ENCODE assay signal across 1 cellular context in genomic region chr19:40232479-40232878, GRCh38.
A peak's percentile ranks its signal among the peaks of the same experiment; 100 is the strongest.
TF ChIP-seq lines count a peak whose summit lies in the region.

No MANE protein-coding gene starts in this region.

TF ChIP-seq in HepG2, 621 proteins besides CTCF, POLR2A, EP300 and RAD21 (continued from another document and continues in another):
- TF ChIP-seq SP1 (IDR thresholded peaks at IDR 0.05), result no peak
- TF ChIP-seq SP1 (CRISPR knock-in tag; IDR thresholded peaks at IDR 0.05), result peak; percentile 55; the same call in 1 of the 2 replicates
- TF ChIP-seq SALL1 (CRISPR knock-in tag; IDR thresholded peaks at IDR 0.05), result peak; percentile 52; the same call in 1 of the 2 replicates
- TF ChIP-seq PHF20 (CRISPR knock-in tag; IDR thresholded peaks at IDR 0.05), result no peak
- no peak for TF ChIP-seq TFDP1 (CRISPR knock-in tag; IDR thresholded peaks at IDR 0.05; ENCODE audit: borderline replicate concordance)
- no peak for TF ChIP-seq ZMAT3 (CRISPR knock-in tag; conservative IDR thresholded peaks at IDR 0.05)
- TF ChIP-seq ZNF501 (CRISPR knock-in tag; IDR thresholded peaks at IDR 0.05), result no peak
- TF ChIP-seq, protein P1, sequence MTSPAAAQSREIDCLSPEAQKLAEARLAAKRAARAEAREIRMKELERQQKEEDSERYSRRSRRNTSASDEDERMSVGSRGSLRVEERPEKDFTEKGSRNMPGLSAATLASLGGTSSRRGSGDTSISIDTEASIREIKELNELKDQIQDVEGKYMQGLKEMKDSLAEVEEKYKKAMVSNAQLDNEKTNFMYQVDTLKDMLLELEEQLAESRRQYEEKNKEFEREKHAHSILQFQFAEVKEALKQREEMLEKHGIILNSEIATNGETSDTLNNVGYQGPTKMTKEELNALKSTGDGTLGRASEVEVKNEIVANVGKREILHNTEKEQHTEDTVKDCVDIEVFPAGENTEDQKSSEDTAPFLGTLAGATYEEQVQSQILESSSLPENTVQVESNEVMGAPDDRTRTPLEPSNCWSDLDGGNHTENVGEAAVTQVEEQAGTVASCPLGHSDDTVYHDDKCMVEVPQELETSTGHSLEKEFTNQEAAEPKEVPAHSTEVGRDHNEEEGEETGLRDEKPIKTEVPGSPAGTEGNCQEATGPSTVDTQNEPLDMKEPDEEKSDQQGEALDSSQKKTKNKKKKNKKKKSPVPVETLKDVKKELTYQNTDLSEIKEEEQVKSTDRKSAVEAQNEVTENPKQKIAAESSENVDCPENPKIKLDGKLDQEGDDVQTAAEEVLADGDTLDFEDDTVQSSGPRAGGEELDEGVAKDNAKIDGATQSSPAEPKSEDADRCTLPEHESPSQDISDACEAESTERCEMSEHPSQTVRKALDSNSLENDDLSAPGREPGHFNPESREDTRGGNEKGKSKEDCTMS (CRISPR knock-in tag; conservative IDR thresholded peaks at IDR 0.05), result no peak
- no peak for TF ChIP-seq ZNF343 (CRISPR knock-in tag; IDR thresholded peaks at IDR 0.05)
- TF ChIP-seq NRL (CRISPR knock-in tag; IDR thresholded peaks at IDR 0.05; ENCODE audit: borderline replicate concordance), result no peak
- TF ChIP-seq ZKSCAN5 (CRISPR knock-in tag; IDR thresholded peaks at IDR 0.05), result no peak
- TF ChIP-seq MIER3 (CRISPR knock-in tag; IDR thresholded peaks at IDR 0.05; ENCODE audit: borderline replicate concordance), result no peak
- TF ChIP-seq SMAD1 (CRISPR knock-in tag; IDR thresholded peaks at IDR 0.05; ENCODE audit: borderline replicate concordance, low read depth), result no peak
- peak; percentile 75 for TF ChIP-seq PATZ1 (CRISPR knock-in tag; IDR thresholded peaks at IDR 0.05)
- TF ChIP-seq ZNF883 (CRISPR knock-in tag; IDR thresholded peaks at IDR 0.05; ENCODE audit: not compliant biosample characterization), result no peak
- peak; percentile 27; the same call in 1 of the 2 replicates for TF ChIP-seq ZNF264 (CRISPR knock-in tag; IDR thresholded peaks at IDR 0.05)
- TF ChIP-seq, protein P2, sequence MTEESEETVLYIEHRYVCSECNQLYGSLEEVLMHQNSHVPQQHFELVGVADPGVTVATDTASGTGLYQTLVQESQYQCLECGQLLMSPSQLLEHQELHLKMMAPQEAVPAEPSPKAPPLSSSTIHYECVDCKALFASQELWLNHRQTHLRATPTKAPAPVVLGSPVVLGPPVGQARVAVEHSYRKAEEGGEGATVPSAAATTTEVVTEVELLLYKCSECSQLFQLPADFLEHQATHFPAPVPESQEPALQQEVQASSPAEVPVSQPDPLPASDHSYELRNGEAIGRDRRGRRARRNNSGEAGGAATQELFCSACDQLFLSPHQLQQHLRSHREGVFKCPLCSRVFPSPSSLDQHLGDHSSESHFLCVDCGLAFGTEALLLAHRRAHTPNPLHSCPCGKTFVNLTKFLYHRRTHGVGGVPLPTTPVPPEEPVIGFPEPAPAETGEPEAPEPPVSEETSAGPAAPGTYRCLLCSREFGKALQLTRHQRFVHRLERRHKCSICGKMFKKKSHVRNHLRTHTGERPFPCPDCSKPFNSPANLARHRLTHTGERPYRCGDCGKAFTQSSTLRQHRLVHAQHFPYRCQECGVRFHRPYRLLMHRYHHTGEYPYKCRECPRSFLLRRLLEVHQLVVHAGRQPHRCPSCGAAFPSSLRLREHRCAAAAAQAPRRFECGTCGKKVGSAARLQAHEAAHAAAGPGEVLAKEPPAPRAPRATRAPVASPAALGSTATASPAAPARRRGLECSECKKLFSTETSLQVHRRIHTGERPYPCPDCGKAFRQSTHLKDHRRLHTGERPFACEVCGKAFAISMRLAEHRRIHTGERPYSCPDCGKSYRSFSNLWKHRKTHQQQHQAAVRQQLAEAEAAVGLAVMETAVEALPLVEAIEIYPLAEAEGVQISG (CRISPR knock-in tag; IDR thresholded peaks at IDR 0.05), result peak; percentile 47; the same call in 1 of the 2 replicates
- no peak for TF ChIP-seq NFE2L2 (IDR thresholded peaks at IDR 0.05; ENCODE audit: low read length)
- peak; percentile 73; the same call in 1 of the 2 replicates for TF ChIP-seq MYC (CRISPR knock-in tag; IDR thresholded peaks at IDR 0.05; ENCODE audit: borderline replicate concordance)
- TF ChIP-seq ZBED4 (CRISPR knock-in tag; IDR thresholded peaks at IDR 0.05; ENCODE audit: borderline replicate concordance), result no peak
- peak; percentile 54; the same call in 1 of the 2 replicates for TF ChIP-seq PPARG (CRISPR knock-in tag; conservative IDR thresholded peaks at IDR 0.05)
- TF ChIP-seq ZMYM3 (CRISPR knock-in tag; IDR thresholded peaks at IDR 0.05), result 0 out of 2 replicates have a peak, but pooled peaks have one; percentile 9
- TF ChIP-seq SP140L (CRISPR knock-in tag; IDR thresholded peaks at IDR 0.05; ENCODE audit: borderline replicate concordance), result no peak
- peak; percentile 73; the same call in 1 of the 2 replicates for TF ChIP-seq ZSCAN25 (CRISPR knock-in tag; IDR thresholded peaks at IDR 0.05)
- TF ChIP-seq TARDBP (CRISPR knock-in tag; IDR thresholded peaks at IDR 0.05), result peak; percentile 53; the same call in 1 of the 2 replicates
- no peak for TF ChIP-seq ZNF552 (CRISPR knock-in tag; IDR thresholded peaks at IDR 0.05; ENCODE audit: borderline replicate concordance)
- TF ChIP-seq ZFAT (CRISPR knock-in tag; conservative IDR thresholded peaks at IDR 0.05), result no peak
- TF ChIP-seq PRDM15 (CRISPR knock-in tag; IDR thresholded peaks at IDR 0.05), result no peak
- no peak for TF ChIP-seq HMG20B (CRISPR knock-in tag; conservative IDR thresholded peaks at IDR 0.05)
- TF ChIP-seq, protein P3, sequence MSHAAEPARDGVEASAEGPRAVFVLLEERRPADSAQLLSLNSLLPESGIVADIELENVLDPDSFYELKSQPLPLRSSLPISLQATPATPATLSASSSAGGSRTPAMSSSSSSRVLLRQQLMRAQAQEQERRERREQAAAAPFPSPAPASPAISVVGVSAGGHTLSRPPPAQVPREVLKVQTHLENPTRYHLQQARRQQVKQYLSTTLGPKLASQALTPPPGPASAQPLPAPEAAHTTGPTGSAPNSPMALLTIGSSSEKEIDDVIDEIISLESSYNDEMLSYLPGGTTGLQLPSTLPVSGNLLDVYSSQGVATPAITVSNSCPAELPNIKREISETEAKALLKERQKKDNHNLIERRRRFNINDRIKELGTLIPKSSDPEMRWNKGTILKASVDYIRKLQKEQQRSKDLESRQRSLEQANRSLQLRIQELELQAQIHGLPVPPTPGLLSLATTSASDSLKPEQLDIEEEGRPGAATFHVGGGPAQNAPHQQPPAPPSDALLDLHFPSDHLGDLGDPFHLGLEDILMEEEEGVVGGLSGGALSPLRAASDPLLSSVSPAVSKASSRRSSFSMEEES (CRISPR knock-in tag; IDR thresholded peaks at IDR 0.05), result no peak
- peak; percentile 86; the same call in 1 of the 2 replicates for TF ChIP-seq ZBTB38 (CRISPR knock-in tag; IDR thresholded peaks at IDR 0.05)
- no peak for TF ChIP-seq GABPA (IDR thresholded peaks at IDR 0.05; ENCODE audit: low read depth, low read length)
- TF ChIP-seq GABPA (CRISPR knock-in tag; IDR thresholded peaks at IDR 0.05; ENCODE audit: low read depth), result no peak; the same call in 1 of the 2 replicates
- TF ChIP-seq SOX5 (CRISPR knock-in tag; IDR thresholded peaks at IDR 0.05; ENCODE audit: borderline replicate concordance), result peak; percentile 19; the same call in 1 of the 2 replicates
- TF ChIP-seq ZNF274 (CRISPR knock-in tag; IDR thresholded peaks at IDR 0.05), result no peak
- no peak for TF ChIP-seq ZNF564 (CRISPR knock-in tag; IDR thresholded peaks at IDR 0.05)
- TF ChIP-seq, protein P4, sequence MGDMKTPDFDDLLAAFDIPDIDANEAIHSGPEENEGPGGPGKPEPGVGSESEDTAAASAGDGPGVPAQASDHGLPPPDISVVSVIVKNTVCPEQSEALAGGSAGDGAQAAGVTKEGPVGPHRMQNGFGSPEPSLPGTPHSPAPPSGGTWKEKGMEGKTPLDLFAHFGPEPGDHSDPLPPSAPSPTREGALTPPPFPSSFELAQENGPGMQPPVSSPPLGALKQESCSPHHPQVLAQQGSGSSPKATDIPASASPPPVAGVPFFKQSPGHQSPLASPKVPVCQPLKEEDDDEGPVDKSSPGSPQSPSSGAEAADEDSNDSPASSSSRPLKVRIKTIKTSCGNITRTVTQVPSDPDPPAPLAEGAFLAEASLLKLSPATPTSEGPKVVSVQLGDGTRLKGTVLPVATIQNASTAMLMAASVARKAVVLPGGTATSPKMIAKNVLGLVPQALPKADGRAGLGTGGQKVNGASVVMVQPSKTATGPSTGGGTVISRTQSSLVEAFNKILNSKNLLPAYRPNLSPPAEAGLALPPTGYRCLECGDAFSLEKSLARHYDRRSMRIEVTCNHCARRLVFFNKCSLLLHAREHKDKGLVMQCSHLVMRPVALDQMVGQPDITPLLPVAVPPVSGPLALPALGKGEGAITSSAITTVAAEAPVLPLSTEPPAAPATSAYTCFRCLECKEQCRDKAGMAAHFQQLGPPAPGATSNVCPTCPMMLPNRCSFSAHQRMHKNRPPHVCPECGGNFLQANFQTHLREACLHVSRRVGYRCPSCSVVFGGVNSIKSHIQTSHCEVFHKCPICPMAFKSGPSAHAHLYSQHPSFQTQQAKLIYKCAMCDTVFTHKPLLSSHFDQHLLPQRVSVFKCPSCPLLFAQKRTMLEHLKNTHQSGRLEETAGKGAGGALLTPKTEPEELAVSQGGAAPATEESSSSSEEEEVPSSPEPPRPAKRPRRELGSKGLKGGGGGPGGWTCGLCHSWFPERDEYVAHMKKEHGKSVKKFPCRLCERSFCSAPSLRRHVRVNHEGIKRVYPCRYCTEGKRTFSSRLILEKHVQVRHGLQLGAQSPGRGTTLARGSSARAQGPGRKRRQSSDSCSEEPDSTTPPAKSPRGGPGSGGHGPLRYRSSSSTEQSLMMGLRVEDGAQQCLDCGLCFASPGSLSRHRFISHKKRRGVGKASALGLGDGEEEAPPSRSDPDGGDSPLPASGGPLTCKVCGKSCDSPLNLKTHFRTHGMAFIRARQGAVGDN (CRISPR knock-in tag; IDR thresholded peaks at IDR 0.05), result peak; percentile 39; the same call in 1 of the 2 replicates
- TF ChIP-seq RXRB (CRISPR knock-in tag; IDR thresholded peaks at IDR 0.05; ENCODE audit: borderline replicate concordance), result peak; percentile 41; the same call in 1 of the 2 replicates
